2 cellular contexts compared by ENCODE assay signal in genomic region chr16:86605950-86606349, GRCh38.
A peak's percentile ranks its signal among the peaks of the same experiment; 100 is the strongest.
TF ChIP-seq lines count a peak whose summit lies in the region.

No MANE protein-coding gene starts in this region.

TF ChIP-seq in IMR-90, 13 proteins besides CTCF, POLR2A, EP300 and RAD21:
- no peak for TF ChIP-seq BHLHE40 (IDR thresholded peaks at IDR 0.05; ENCODE audit: low read depth, low read length)
- 0 out of 2 replicates have a peak, but pooled peaks have one; percentile 32 for TF ChIP-seq USF2 (IDR thresholded peaks at IDR 0.05; ENCODE audit: low read depth, low read length)
TF ChIP-seq in IMR-90: peak in this region for 1.

TF ChIP-seq in K562, 482 proteins besides CTCF, POLR2A, EP300 and RAD21:
- TF ChIP-seq USF2 (CRISPR knock-in tag; IDR thresholded peaks at IDR 0.05), result peak; percentile 71
- TF ChIP-seq ZNF274 (IDR thresholded peaks at IDR 0.05; ENCODE audit: borderline replicate concordance, low read depth, low read length), result no peak
- peak; percentile 60; the same call in 1 of the 2 replicates for TF ChIP-seq USF1 (CRISPR knock-in tag; IDR thresholded peaks at IDR 0.05)
